ENCODE assay signal across 11 cellular contexts in genomic region chr9:128788445-128788844, GRCh38. TPM values are rescaled to one million over a fixed set of nuclear protein-coding genes. Genes with fewer than 3 reads are reported as not detected.
DNase-seq lines count a peak whose midpoint lies in the region; ATAC-seq, FAIRE-seq and TF ChIP-seq lines count a peak whose summit lies in the region.
"Had no signal": no experiment of that assay in that cellular context is flagged by ENCODE, and none has a peak within 500 bp of the region (broad histone marks: within the 10 kb centered on the region; RNA-seq: fewer than 3 reads in every experiment).

No MANE protein-coding gene starts in this region.

- H3K36me3 ChIP-seq in CD8-positive, alpha-beta T cell (ENCODE audit: insufficient read depth, low read length), result peaks cover 18% of the 10 kb centered on the region
- H3K36me3 ChIP-seq in right atrium auricular region, result peaks cover 25% of the 10 kb centered on the region

- peaks cover 53% of the 10 kb centered on the region for H3K36me3 Mint-ChIP-seq in CD8-positive, alpha-beta T cell
- peaks cover 50% of the 10 kb centered on the region for H3K36me3 Mint-ChIP-seq in dendritic cell treated with granulocyte-macrophage colony-stimulating factor and Interleukin-4, amounts not matched to agents 40 ng/mL and 50 ng/mL, for 4 days (ENCODE audit: low read depth)
- H3K36me3 Mint-ChIP-seq in nephron progenitor cell (ENCODE audit: low read depth), result peaks cover 13% of the 10 kb centered on the region

- H3K27ac Mint-ChIP-seq in CD8-positive, alpha-beta T cell, result peak overlapping the region; percentile 96
- H3K27ac Mint-ChIP-seq in dendritic cell treated with granulocyte-macrophage colony-stimulating factor and Interleukin-4, amounts not matched to agents 40 ng/mL and 50 ng/mL, for 4 days, result peak overlapping the region; percentile 83
- H3K27ac Mint-ChIP-seq in nephron progenitor cell, result peak overlapping the region; percentile 59

- H3K4me3 ChIP-seq in CD8-positive, alpha-beta T cell (ENCODE audit: low read depth, low read length), result no peak overlapping the region
- H3K4me3 ChIP-seq in NB4 (ENCODE audit: low read depth, low read length), result peak overlapping the region; percentile 93
- H3K4me3 ChIP-seq in right atrium auricular region, result peak overlapping the region in 1 of 2 donors; percentile 97

- H3K27ac ChIP-seq in CD8-positive, alpha-beta T cell (ENCODE audit: low read depth, low read length), result peak overlapping the region; percentile 82
- H3K27ac ChIP-seq in right atrium auricular region, result no peak overlapping the region

- TF ChIP-seq POLR2A in NB4 (IDR thresholded peaks at IDR 0.05; ENCODE audit: extremely low read depth, insufficient read length) (no peak), GM12892 (IDR thresholded peaks at IDR 0.05; ENCODE audit: low read depth, low read length) (no peak)

- H3K27me3 ChIP-seq in CD8-positive, alpha-beta T cell (ENCODE audit: insufficient read depth, low read length), result no peaks in the 10 kb centered on the region
- no peaks in the 10 kb centered on the region for H3K27me3 ChIP-seq in right atrium auricular region

- no peak for ATAC-seq in CD8-positive, alpha-beta T cell

- CTCF ChIA-PET in CD8-positive, alpha-beta T cell (lab: Charles Lee), result interaction anchor here (0.6 to 1.8 kb wide), 6 partner anchors 16 to 140 kb away, joined by 3 to 9 read pairs (median 4); partner anchors contain the start of gene ENDOG

- H3K4me1 Mint-ChIP-seq in CD8-positive, alpha-beta T cell (ENCODE audit: low read depth), result peaks cover 28% of the 10 kb centered on the region
- H3K4me1 Mint-ChIP-seq in dendritic cell treated with granulocyte-macrophage colony-stimulating factor and Interleukin-4, amounts not matched to agents 40 ng/mL and 50 ng/mL, for 4 days (ENCODE audit: low read depth), result peaks cover 26% of the 10 kb centered on the region
- peaks cover 16% of the 10 kb centered on the region for H3K4me1 Mint-ChIP-seq in nephron progenitor cell

- no peaks in the 10 kb centered on the region for H3K27me3 Mint-ChIP-seq in CD8-positive, alpha-beta T cell (ENCODE audit: low read depth)
- H3K27me3 Mint-ChIP-seq in dendritic cell treated with granulocyte-macrophage colony-stimulating factor and Interleukin-4, amounts not matched to agents 40 ng/mL and 50 ng/mL, for 4 days, result no peaks in the 10 kb centered on the region
- peaks cover 4% of the 10 kb centered on the region for H3K27me3 Mint-ChIP-seq in nephron progenitor cell (ENCODE audit: low read depth, poor library complexity)

- intact Hi-C loops in CD8-positive, alpha-beta T cell (cut with DNase I, micrococcal nuclease), result loop anchor here in 1 of 2 experiments (5.0 kb wide), 2 partner anchors 131 to 416 kb away; partner anchors contain the start of genes DYNC2I2 and URM1
- intact Hi-C loops in dendritic cell treated with granulocyte-macrophage colony-stimulating factor and Interleukin-4, amounts not matched to agents 40 ng/mL and 50 ng/mL, for 4 days (cut with micrococcal nuclease), result no loop called here
- intact Hi-C loops in posterior vena cava (cut with DNase I), result no loop called here

- H3K9me3 ChIP-seq in CD8-positive, alpha-beta T cell (ENCODE audit: low read length), result no peaks in the 10 kb centered on the region
- H3K9me3 ChIP-seq in right atrium auricular region, result no peaks in the 10 kb centered on the region
- H3K9me3 ChIP-seq: HAP-1 had no signal

- POLR2A ChIA-PET in CD8-positive, alpha-beta T cell (lab: Charles Lee), result interaction anchor here (0.6 to 4.8 kb wide), 5 partner anchors 16 to 103 kb away, joined by 3 to 40 read pairs (median 6); partner anchors contain the start of genes ENDOG, SPOUT1 and ZER1

- peaks cover 20% of the 10 kb centered on the region for H3K4me1 ChIP-seq in CD8-positive, alpha-beta T cell (ENCODE audit: insufficient read depth, low read length)
- H3K4me1 ChIP-seq in right atrium auricular region, result peaks cover 0 to 21% of the 10 kb centered on the region in 2 donors

- no peak for DNase-seq in CD8-positive, alpha-beta T cell
- DNase-seq in NB4 (ENCODE audit: low read depth) (no peak), nephron progenitor cell (no peak), GM12892 (ENCODE audit: insufficient read length) (no peak), right atrium auricular region (ENCODE audit: low spot score) (no peak), posterior vena cava (ENCODE audit: low spot score) (no peak), GM10266 (ENCODE audit: extremely low spot score) (no peak)
- DNase-seq: SIG-M5 had no signal

- H3K9me3 Mint-ChIP-seq in CD8-positive, alpha-beta T cell, result no peaks in the 10 kb centered on the region
- H3K9me3 Mint-ChIP-seq in dendritic cell treated with granulocyte-macrophage colony-stimulating factor and Interleukin-4, amounts not matched to agents 40 ng/mL and 50 ng/mL, for 4 days, result no peaks in the 10 kb centered on the region
- peaks cover 8% of the 10 kb centered on the region for H3K9me3 Mint-ChIP-seq in nephron progenitor cell

- peak overlapping the region; percentile 94 for H3K4me3 Mint-ChIP-seq in CD8-positive, alpha-beta T cell
- peak overlapping the region; percentile 92 for H3K4me3 Mint-ChIP-seq in dendritic cell treated with granulocyte-macrophage colony-stimulating factor and Interleukin-4, amounts not matched to agents 40 ng/mL and 50 ng/mL, for 4 days
- peak overlapping the region; percentile 98 for H3K4me3 Mint-ChIP-seq in nephron progenitor cell

- no peak for FAIRE-seq in GM12892 (lab: Jason Lieb, UNC)
- FAIRE-seq: islet of Langerhans had no signal

- TF ChIP-seq CTCF in CD8-positive, alpha-beta T cell (IDR thresholded peaks at IDR 0.05), result no peak
- TF ChIP-seq CTCF in NB4 (IDR thresholded peaks at IDR 0.05; ENCODE audit: low read depth, low read length) (no peak), nephron progenitor cell (IDR thresholded peaks at IDR 0.05) (no peak), right atrium auricular region (IDR thresholded peaks at IDR 0.05) (no peak), GM10266 (IDR thresholded peaks at IDR 0.05; ENCODE audit: control insufficient read depth, insufficient read depth, low read depth, missing control alignments) (no peak)

RNA-seq across cellular contexts. Expression of gene TBC1D13, which starts 1.4 kb away (rescaled TPM):
- 10 to 100 TPM; 30.7 to 35.0 TPM for total RNA-seq in CD8-positive, alpha-beta T cell
- 8.7 TPM for polyA plus RNA-seq in GM12892 (2012; ENCODE audit: missing spikeins)
- total RNA-seq in right atrium auricular region (10 to 100 TPM; 14.2 to 17.1 TPM), posterior vena cava (10 to 100 TPM; 19.2 to 21.3 TPM)

RNA-seq across cellular contexts. Expression of gene ZER1, which starts 16.7 kb away (rescaled TPM):
- 10 to 100 TPM; 35.9 to 45.2 TPM for total RNA-seq in CD8-positive, alpha-beta T cell
- polyA plus RNA-seq in GM12892 (2012; ENCODE audit: missing spikeins), result 8.4 TPM
- total RNA-seq in right atrium auricular region, result 10 to 100 TPM; 61.6 to 72.6 TPM
- total RNA-seq in posterior vena cava, result 10 to 100 TPM; 28.1 to 28.9 TPM

RNA-seq across cellular contexts. Expression of gene ENDOG, which starts 29.9 kb away (rescaled TPM):
- 1 to 10 TPM; 6.2 to 6.4 TPM for total RNA-seq in CD8-positive, alpha-beta T cell
- polyA plus RNA-seq in GM12892 (2012; ENCODE audit: missing spikeins), result 3.4 TPM
- total RNA-seq in right atrium auricular region, result 10 to 100 TPM; 33.6 to 74.4 TPM
- total RNA-seq in posterior vena cava, result 10 to 100 TPM; 15.8 to 16.6 TPM

RNA-seq across cellular contexts. Expression of gene SPOUT1, which starts 41.1 kb away (rescaled TPM):
- 10 to 100 TPM; 25.0 to 25.2 TPM for total RNA-seq in CD8-positive, alpha-beta T cell
- polyA plus RNA-seq in GM12892 (2012; ENCODE audit: missing spikeins), result 18.7 TPM
- total RNA-seq in right atrium auricular region (10 to 100 TPM in 1 of 2 donors, 1 to 10 TPM in 1; 8.5 to 11.6 TPM), posterior vena cava (10 to 100 TPM; 23.3 to 24.8 TPM)
